ENCODE assay signal across 8 cellular contexts in genomic region chr3:122679085-122679466, GRCh38. TPM values are rescaled to one million over a fixed set of nuclear protein-coding genes. Genes with fewer than 3 reads are reported as not detected.
A peak's percentile ranks its signal among the peaks of the same experiment; 100 is the strongest.
DNase-seq lines count a peak whose midpoint lies in the region; ATAC-seq and TF ChIP-seq lines count a peak whose summit lies in the region.

No MANE protein-coding gene starts in this region.

- H3K27me3 ChIP-seq in MG63 (no peaks in the 10 kb centered on the region), suprapubic skin (no peaks in the 10 kb centered on the region)

- H3K9me3 ChIP-seq in MG63 (no peaks in the 10 kb centered on the region), suprapubic skin (no peaks in the 10 kb centered on the region)

- DNase-seq in C1 segment of cervical spinal cord (lab: John Stamatoyannopoulos, UW) = peak in 12 of 14 donors; percentile 3 to 75 (median 50)
- peak; percentile 84 for DNase-seq in MG63
- peak; percentile 63 for DNase-seq in SHP77 treated with DMSO at 0.1 percent for 48 hours (lab: John Stamatoyannopoulos, UW)
- peak; percentile 22 to 68 (median 50) for DNase-seq in activated naive CD4-positive, alpha-beta T cell (lab: John Stamatoyannopoulos, UW)
- DNase-seq in germinal center (ENCODE audit: low spot score) = peak; percentile 67
- peak; percentile 49 for DNase-seq in occipital lobe (lab: John Stamatoyannopoulos, UW)
- DNase-seq in suprapubic skin (ENCODE audit: low spot score in 2 of 2) = peak; percentile 88

- no peak for TF ChIP-seq EP300 in suprapubic skin (IDR thresholded peaks at IDR 0.05)

- no peak for TF ChIP-seq POLR2A in suprapubic skin (IDR thresholded peaks at IDR 0.05)

- H3K36me3 ChIP-seq in MG63 = no peaks in the 10 kb centered on the region; the same call in 1 of the 2 replicates
- no peaks in the 10 kb centered on the region for H3K36me3 ChIP-seq in suprapubic skin

- H3K27ac ChIP-seq in suprapubic skin = peak overlapping the region; percentile 93

- WGBS in suprapubic skin = under 1% methylated on average over 7 of the region's 7 CpGs

- peak; percentile 44 for ATAC-seq in GM21423 (IDR thresholded peaks at IDR 0.05; ENCODE audit: unreplicated experiment)

- peaks cover 31% of the 10 kb centered on the region for H3K4me1 ChIP-seq in suprapubic skin

- peak overlapping the region; percentile 86 for H3K4me3 ChIP-seq in MG63
- H3K4me3 ChIP-seq in suprapubic skin = peak overlapping the region; percentile 78

- peak; percentile 69 to 76 for TF ChIP-seq CTCF in suprapubic skin (IDR thresholded peaks at IDR 0.05)

RNA-seq across cellular contexts. Expression of gene PARP14, which starts 1.6 kb away (rescaled TPM):
- total RNA-seq in MG63 (2014; rRNA removed; shearing (Covaris generic); ENCODE audit: low replicate concordance) = 17.9 and 18.0 TPM in 2 replicates
- 11.2 TPM for total RNA-seq in occipital lobe
- 10 to 100 TPM in 2 of 4 donors, 1 to 10 TPM in 2; 5.2 to 34.9 (median 14.5) TPM for total RNA-seq in suprapubic skin

Comparison
In these comparisons a context has a peak if more than half of its experiments do, and no peak if none do; other contexts are left out.
1. Peak in every context shown above with its lines: DNase-seq, ATAC-seq, H3K4me3 ChIP-seq and H3K27ac ChIP-seq.